Comparison of ENCODE assay signal across 8 cellular contexts in genomic region chr13:79404985-79405384, GRCh38. TPM values are rescaled to one million over a fixed set of nuclear protein-coding genes. Genes with fewer than 3 reads are reported as not detected.
DNase-seq lines count a peak whose midpoint lies in the region; ATAC-seq and TF ChIP-seq lines count a peak whose summit lies in the region.

No MANE protein-coding gene starts in this region.

- intact Hi-C loops in left ventricle myocardium superior (cut with micrococcal nuclease), result no loop called here
- intact Hi-C loops in uterus (cut with DNase I; ENCODE audit: low total_unique reads), result no loop called here

- ATAC-seq in left ventricle myocardium superior, result no peak
- ATAC-seq in GM19351 (IDR thresholded peaks at IDR 0.05; ENCODE audit: unreplicated experiment), result no peak
- no peak for ATAC-seq in HG03378 (IDR thresholded peaks at IDR 0.05; ENCODE audit: unreplicated experiment)

- no peak for TF ChIP-seq POLR2A in uterus (IDR thresholded peaks at IDR 0.05)

- no peaks in the 10 kb centered on the region for H3K27me3 ChIP-seq in cardiac muscle cell
- no peaks in the 10 kb centered on the region for H3K27me3 ChIP-seq in liver (ENCODE audit: control insufficient read depth in 4 of 4, insufficient read depth in 4 of 4, low read length in 3 of 4)
- no peaks in the 10 kb centered on the region for H3K27me3 ChIP-seq in uterus

- H3K36me3 ChIP-seq in cardiac muscle cell (no peaks in the 10 kb centered on the region), liver (ENCODE audit: control insufficient read depth in 4 of 4, insufficient read depth in 3 of 4, low read depth in 1 of 4, low read length in 3 of 4) (peaks cover 0 to 3% (median 1%) of the 10 kb centered on the region in 4 donors), uterus (no peaks in the 10 kb centered on the region)

- peak overlapping the region; percentile 89 to 99 for H3K9ac ChIP-seq in liver (ENCODE audit: low read depth in 1 of 2, low read length in 2 of 2)

- 5% methylated on average over 10 of the region's 10 CpGs for WGBS in liver

- H3K4me3 ChIP-seq in cardiac muscle cell, result peak overlapping the region; percentile 89
- peak overlapping the region; percentile 93 to 100 (median 95) for H3K4me3 ChIP-seq in liver (ENCODE audit: low read depth in 1 of 3, low read length in 3 of 3)
- peak overlapping the region; percentile 83 to 99 for H3K4me3 ChIP-seq in uterus

- no peaks in the 10 kb centered on the region for H3K9me3 ChIP-seq in cardiac muscle cell (ENCODE audit: low read depth)
- H3K9me3 ChIP-seq in liver (ENCODE audit: control insufficient read depth in 4 of 4, low read length in 3 of 4), result no peaks in the 10 kb centered on the region
- H3K9me3 ChIP-seq in uterus, result no peaks in the 10 kb centered on the region

- no peak for DNase-seq in cardiac muscle cell (ENCODE audit: low read depth in 1 of 2, low spot score in 1 of 2)
- no peak for DNase-seq in left ventricle myocardium superior
- DNase-seq in uterus, result no peak
- DNase-seq in NCI-H128 (lab: John Stamatoyannopoulos, UW; ENCODE audit: unreplicated experiment), result no peak

- H3K4me1 ChIP-seq in cardiac muscle cell (ENCODE audit: low read depth) (peaks cover 31% of the 10 kb centered on the region), liver (ENCODE audit: control insufficient read depth in 4 of 4, insufficient read depth in 4 of 4, low read length in 3 of 4) (peaks cover 9 to 58% (median 33%) of the 10 kb centered on the region in 4 donors), uterus (no peaks in the 10 kb centered on the region)

- no peak for TF ChIP-seq CTCF in cardiac muscle cell (IDR thresholded peaks at IDR 0.05; ENCODE audit: low read depth, low read length)
- TF ChIP-seq CTCF in VCaP (conservative IDR thresholded peaks at IDR 0.05), result no peak
- no peak for TF ChIP-seq CTCF in liver (IDR thresholded peaks at IDR 0.05; ENCODE audit: low read depth, low read length, missing input control)
- no peak for TF ChIP-seq CTCF in uterus (IDR thresholded peaks at IDR 0.05)

- no peak for TF ChIP-seq RAD21 in liver (IDR thresholded peaks at IDR 0.05)

- H3K27ac ChIP-seq in cardiac muscle cell (peak overlapping the region; percentile 99), VCaP (peak overlapping the region; percentile 97), liver (ENCODE audit: low read depth in 1 of 2, low read length in 2 of 2) (peak overlapping the region; percentile 92 to 97), uterus (peak overlapping the region; percentile 95 to 98)

TF ChIP-seq in liver, 16 proteins besides CTCF, POLR2A, EP300 and RAD21:
- peak in 1 of 2 donors; percentile 41 for TF ChIP-seq EGR1 (IDR thresholded peaks at IDR 0.05; ENCODE audit: low read depth in 2 of 2)
- no peak for TF ChIP-seq HNF4A (conservative IDR thresholded peaks at IDR 0.05)

RNA-seq across cellular contexts. Expression of gene RBM26, which starts 1.1 kb away (rescaled TPM):
- 26.7 and 41.3 TPM in 2 replicates for total RNA-seq in cardiac muscle cell
- polyA plus RNA-seq in cardiac muscle cell, result 22.9 and 31.9 TPM in 2 replicates
- total RNA-seq in left ventricle myocardium superior, result 21.5 TPM
- total RNA-seq in liver, result 10 to 100 TPM; 15.5 to 18.4 TPM
- polyA plus RNA-seq in liver, result 1 to 10 TPM; 6.4 to 9.1 TPM
- 10 to 100 TPM; 33.8 to 83.8 (median 54.5) TPM for total RNA-seq in uterus
